15 cellular contexts compared by ENCODE assay signal in genomic region chr17:1557355-1558095, GRCh38. TPM values are rescaled to one million over a fixed set of nuclear protein-coding genes. Genes with fewer than 3 reads are reported as not detected.
A peak's percentile ranks its signal among the peaks of the same experiment; 100 is the strongest.
DNase-seq lines count a peak whose midpoint lies in the region; ATAC-seq, FAIRE-seq and TF ChIP-seq lines count a peak whose summit lies in the region.
"Had no signal": no experiment of that assay in that cellular context is flagged by ENCODE, and none has a peak within 500 bp of the region (broad histone marks: within the 10 kb centered on the region; RNA-seq: fewer than 3 reads in every experiment).

No MANE protein-coding gene starts in this region.

- no peaks in the 10 kb centered on the region for H3K36me3 Mint-ChIP-seq in neural crest cell (ENCODE audit: low read depth)

- no peak overlapping the region for H3K4me3 ChIP-seq in left ventricle myocardium inferior

- H3K9me3 ChIP-seq in left ventricle myocardium inferior (replicated peaks): no peaks in the 10 kb centered on the region

- no peak overlapping the region for H3K27ac ChIP-seq in left ventricle myocardium inferior (replicated peaks)

- H3K4me1 ChIP-seq in left ventricle myocardium inferior: peaks cover 61% of the 10 kb centered on the region

- H3K27ac Mint-ChIP-seq in neural crest cell (ENCODE audit: unreplicated experiment): no peak overlapping the region

- H3K4me3 Mint-ChIP-seq in neural crest cell: peak overlapping the region; percentile 41
- H3K4me3 Mint-ChIP-seq: central memory CD8-positive, alpha-beta T cell had no signal

- H3K9me3 Mint-ChIP-seq in neural crest cell: no peaks in the 10 kb centered on the region
- H3K9me3 Mint-ChIP-seq: central memory CD8-positive, alpha-beta T cell; immature natural killer cell had no signal

- no peaks in the 10 kb centered on the region for H3K27me3 Mint-ChIP-seq in neural crest cell (ENCODE audit: low read depth)
- H3K27me3 Mint-ChIP-seq: central memory CD8-positive, alpha-beta T cell had no signal

- peaks cover 22% of the 10 kb centered on the region for H3K36me3 ChIP-seq in left ventricle myocardium inferior

- ATAC-seq in left cardiac atrium: no peak
- ATAC-seq in esophagus mucosa: peak; percentile 71

- peaks cover 43% of the 10 kb centered on the region for H3K4me1 Mint-ChIP-seq in neural crest cell

- peak; percentile 49 for DNase-seq in left cardiac atrium
- no peak for DNase-seq in left ventricle myocardium inferior
- DNase-seq in neural crest cell (ENCODE audit: low read depth, low spot score): no peak
- DNase-seq in RCC 7860 (ENCODE audit: low spot score): no peak
- no peak for DNase-seq in NCI-H345 treated with DMSO at 0.1 percent for 48 hours (lab: John Stamatoyannopoulos, UW; ENCODE audit: unreplicated experiment)
- no peak for DNase-seq in Kasumi-1 (lab: John Stamatoyannopoulos, UW)
- no peak for DNase-seq in NCI-H1694 treated with DMSO at 0.1 percent for 48 hours (lab: John Stamatoyannopoulos, UW)
- DNase-seq: activated CD8-positive, alpha-beta memory T cell treated with anti-CD3 and anti-CD28 coated beads for 24 hours; immature natural killer cell; NCI-H187 treated with DMSO at 0.1 percent for 48 hours; NCI-H774 had no signal

- TF ChIP-seq CTCF in left ventricle myocardium inferior (IDR thresholded peaks at IDR 0.05; ENCODE audit: borderline replicate concordance): no peak
- TF ChIP-seq CTCF in neural crest cell (conservative IDR thresholded peaks at IDR 0.05): no peak

- no peaks in the 10 kb centered on the region for H3K27me3 ChIP-seq in left ventricle myocardium inferior (ENCODE audit: low read depth)

- no peak for FAIRE-seq in RCC 7860 (lab: Jason Lieb, UNC)
- FAIRE-seq: A204.1, TTC549 had no signal

- intact Hi-C loops in left cardiac atrium (cut with DNase I): no loop called here
- intact Hi-C loops in left ventricle myocardium inferior (cut with micrococcal nuclease): no loop called here

RNA-seq across cellular contexts. Expression of gene PITPNA, which starts 5.1 kb away (rescaled TPM):
- total RNA-seq in left cardiac atrium (10 to 100 TPM; 43.9 to 58.3 TPM), left ventricle myocardium inferior (49.1 TPM), esophagus mucosa (94.4 TPM), neural crest cell (80.8 and 86.8 TPM in 2 replicates)

RNA-seq across cellular contexts. Expression of gene INPP5K, which starts 41.1 kb away (rescaled TPM):
- total RNA-seq in left cardiac atrium: 10 to 100 TPM; 29.7 to 30.1 TPM
- 35.2 TPM for total RNA-seq in left ventricle myocardium inferior
- 21.4 TPM for total RNA-seq in esophagus mucosa
- 19.4 and 20.0 TPM in 2 replicates for total RNA-seq in neural crest cell
